Comparison of ENCODE assay signal across 28 cellular contexts in genomic region chr7:123732413-123733091, GRCh38.
"Had no signal": no experiment of that assay in that cellular context is flagged by ENCODE, and none has a peak within 500 bp of the region (broad histone marks: within the 10 kb centered on the region; RNA-seq: fewer than 3 reads in every experiment).

No MANE protein-coding gene starts in this region.

- H3K27ac ChIP-seq: colonic mucosa, epithelial cell of prostate, esophagus squamous epithelium, gastrocnemius medialis, heart left ventricle, hepatocyte, left lung, lower lobe of right lung had no signal

- H3K27ac Mint-ChIP-seq: dendritic cell treated with granulocyte-macrophage colony-stimulating factor and Interleukin-4, amounts not matched to agents 40 ng/mL and 50 ng/mL, for 4 days; effector memory CD8-positive, alpha-beta T cell; endodermal cell; immature natural killer cell had no signal

- ATAC-seq: effector memory CD8-positive, alpha-beta T cell; esophagus mucosa; gastrocnemius medialis; heart left ventricle; left cardiac atrium; left lung; left ventricle myocardium superior; lower lobe of right lung; mucosa of descending colon; naive thymus-derived CD8-positive, alpha-beta T cell had no signal

- H3K27me3 ChIP-seq: colonic mucosa, esophagus squamous epithelium, gastrocnemius medialis, heart left ventricle, hepatocyte, left lung had no signal

- H3K4me3 Mint-ChIP-seq: dendritic cell treated with granulocyte-macrophage colony-stimulating factor and Interleukin-4, amounts not matched to agents 40 ng/mL and 50 ng/mL, for 4 days; endodermal cell; mesothelial cell of epicardium had no signal

- H3K36me3 ChIP-seq: colonic mucosa, gastrocnemius medialis, heart left ventricle, left lung, lower lobe of right lung had no signal

- H3K4me3 ChIP-seq: colonic mucosa, esophagus squamous epithelium, gastrocnemius medialis, heart left ventricle, hepatocyte, left lung, lower lobe of right lung, mucosa of descending colon had no signal

- FAIRE-seq: endometrium, keratinocyte had no signal

- DNase-seq: colonic mucosa; cortex of kidney; effector CD8-positive, alpha-beta T cell; effector memory CD8-positive, alpha-beta T cell; endodermal cell; erythroblast; esophagus squamous epithelium; foreskin fibroblast; foreskin melanocyte; gastrocnemius medialis; heart left ventricle; hypothalamus; immature natural killer cell; left cardiac atrium; left lung; left ventricle myocardium superior; lower lobe of right lung; mesenchymal stem cell; mucosa of descending colon; naive B cell; naive thymus-derived CD8-positive, alpha-beta T cell had no signal

- H3K4me1 ChIP-seq: lower lobe of right lung had no signal

- H3K4me1 Mint-ChIP-seq: endodermal cell had no signal

- H3K27me3 Mint-ChIP-seq: dendritic cell treated with granulocyte-macrophage colony-stimulating factor and Interleukin-4, amounts not matched to agents 40 ng/mL and 50 ng/mL, for 4 days; effector memory CD8-positive, alpha-beta T cell; naive B cell; naive thymus-derived CD8-positive, alpha-beta T cell had no signal

- H3K9me3 ChIP-seq: colonic mucosa, esophagus squamous epithelium, gastrocnemius medialis, left lung had no signal
